Comparison of ENCODE assay signal across 9 cellular contexts in the genomic region with DNA sequence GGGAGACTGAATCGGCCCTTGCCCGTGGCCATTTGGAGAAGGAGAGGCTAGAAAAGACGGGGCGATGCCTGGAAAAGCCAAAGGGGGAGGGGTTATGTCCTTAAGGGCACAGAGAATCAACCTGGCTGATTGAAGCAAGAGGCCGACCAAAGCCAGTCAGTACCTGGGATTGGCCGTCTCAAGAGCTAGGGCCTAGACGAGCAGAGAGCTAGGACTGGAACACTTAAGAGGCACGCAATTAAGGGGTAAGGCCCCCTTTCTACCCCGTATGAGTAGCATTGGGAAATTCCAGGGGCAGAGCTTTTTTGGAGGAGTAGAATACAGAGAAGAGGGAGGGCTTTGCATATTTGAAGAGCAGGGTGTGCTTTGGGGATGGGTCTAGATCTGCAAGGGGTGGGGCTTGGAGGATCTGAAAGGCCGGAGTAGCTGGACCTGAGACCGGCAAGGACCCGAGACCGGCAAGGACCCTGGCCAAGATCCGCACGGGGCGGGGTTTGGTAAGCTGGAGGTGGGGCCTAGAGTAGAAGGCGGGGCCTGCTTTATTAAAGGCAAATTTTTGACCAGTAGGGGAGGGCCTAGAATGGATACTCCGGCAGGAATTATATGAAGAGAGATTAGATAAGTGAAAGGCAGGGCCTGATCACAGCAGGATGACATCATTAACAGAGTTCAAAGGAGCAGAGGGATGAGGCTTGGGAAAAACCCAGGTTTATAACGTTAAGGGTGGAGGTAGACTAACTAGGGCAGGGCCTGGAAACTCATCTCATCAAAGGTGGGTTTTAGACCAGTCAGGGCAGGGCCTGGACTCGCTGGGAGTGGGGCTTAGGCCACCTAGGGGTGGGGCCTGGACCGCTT. TPM values are rescaled to one million over a fixed set of nuclear protein-coding genes. Genes with fewer than 3 reads are reported as not detected.
A peak's percentile ranks its signal among the peaks of the same experiment; 100 is the strongest.
DNase-seq lines count a peak whose midpoint lies in the region; ATAC-seq and TF ChIP-seq lines count a peak whose summit lies in the region.
"Had no signal": no experiment of that assay in that cellular context is flagged by ENCODE, and none has a peak within 500 bp of the region (broad histone marks: within the 10 kb centered on the region; RNA-seq: fewer than 3 reads in every experiment).

No MANE protein-coding gene starts in this region.

- peaks cover 38% of the 10 kb centered on the region for H3K4me1 Mint-ChIP-seq in CD14-positive monocyte
- peaks cover 4 to 11% (median 6%) of the 10 kb centered on the region in 3 donors for H3K4me1 Mint-ChIP-seq in IgD-negative memory B cell

- H3K4me3 Mint-ChIP-seq in CD14-positive monocyte (peak overlapping the region; percentile 74 to 91), IgD-negative memory B cell (peak overlapping the region in 3 of 4 donors; percentile 13 to 67 (median 54))

- H3K9ac ChIP-seq in mucosa of stomach (ENCODE audit: low read length), result peak overlapping the region; percentile 31

- DNase-seq in CD14-positive monocyte (ENCODE audit: low spot score) (no peak), cardiac fibroblast (ENCODE audit: low read depth in 2 of 2) (peak; percentile 87 to 96), OCI-M2 (lab: John Stamatoyannopoulos, UW; ENCODE audit: unreplicated experiment) (no peak), cerebellum (ENCODE audit: low spot score) (no peak), GM10266 (ENCODE audit: extremely low spot score) (no peak)
- DNase-seq: NCI-H1417 treated with DMSO at 0.1 percent for 48 hours had no signal

- peaks cover 45 to 57% (median 47%) of the 10 kb centered on the region in 3 donors for H3K27me3 Mint-ChIP-seq in CD14-positive monocyte (ENCODE audit: low read depth in 3 of 3)
- H3K27me3 Mint-ChIP-seq in IgD-negative memory B cell, result peaks cover 35% of the 10 kb centered on the region

- no peaks in the 10 kb centered on the region for H3K9me3 ChIP-seq in mucosa of stomach (ENCODE audit: control insufficient read depth, low read length)

- H3K4me3 ChIP-seq in cardiac fibroblast (replicated peaks in 1 of 2; ENCODE audit: low read depth in 2 of 2, low read length in 2 of 2) (peak overlapping the region; percentile 47 to 59), mucosa of stomach (ENCODE audit: low read length) (peak overlapping the region; percentile 74)

- H3K27ac Mint-ChIP-seq in CD14-positive monocyte (peak overlapping the region in 5 of 7 donors; percentile 33 to 92 (median 80)), IgD-negative memory B cell (no peak overlapping the region)

- no peaks in the 10 kb centered on the region for H3K36me3 ChIP-seq in mucosa of stomach (ENCODE audit: control insufficient read depth, insufficient read depth, low read length)

- H3K4me1 ChIP-seq in mucosa of stomach (ENCODE audit: control insufficient read depth, insufficient read depth, low read length), result peaks cover 27% of the 10 kb centered on the region

- TF ChIP-seq CTCF in CD14-positive monocyte (IDR thresholded peaks at IDR 0.05) (no peak), cardiac fibroblast (IDR thresholded peaks at IDR 0.05; ENCODE audit: low read depth, low read length) (no peak), GM10266 (IDR thresholded peaks at IDR 0.05; ENCODE audit: control insufficient read depth, insufficient read depth, low read depth, missing control alignments) (no peak)

- intact Hi-C loops in CD14-positive monocyte (cut with micrococcal nuclease), result loop anchor here in 1 of 2 donors (5.0 kb wide), 1 partner anchor 42 kb away; no protein-coding TSS in a partner anchor

- H3K36me3 Mint-ChIP-seq in CD14-positive monocyte (peaks cover 18 to 19% of the 10 kb centered on the region in 2 donors), IgD-negative memory B cell (peaks cover 4% of the 10 kb centered on the region)

- H3K9me3 Mint-ChIP-seq in CD14-positive monocyte, result peaks cover 9 to 31% (median 25%) of the 10 kb centered on the region in 7 donors
- H3K9me3 Mint-ChIP-seq in IgD-negative memory B cell, result peaks cover 1 to 20% (median 9%) of the 10 kb centered on the region in 3 donors

- peaks cover 51% of the 10 kb centered on the region for H3K27me3 ChIP-seq in mucosa of stomach (ENCODE audit: control insufficient read depth, insufficient read depth, low read length)

- ATAC-seq in HG03135 (IDR thresholded peaks at IDR 0.05; ENCODE audit: unreplicated experiment), result no peak

RNA-seq across cellular contexts. Expression of gene CACNG6, which starts 10.7 kb away (rescaled TPM):
- polyA plus RNA-seq in CD14-positive monocyte (under 1 TPM in 1 of 2 donors, not detected in 1; 0.18 TPM), IgD-negative memory B cell (not detected)
- not detected for total RNA-seq in cerebellum

RNA-seq across cellular contexts. Expression of gene CACNG8, which starts 18.0 kb away (rescaled TPM):
- polyA plus RNA-seq in CD14-positive monocyte, result not detected
- polyA plus RNA-seq in IgD-negative memory B cell, result not detected
- 4.2 TPM for total RNA-seq in cerebellum

Comparison
In these comparisons a context has a peak if more than half of its experiments do, and no peak if none do; other contexts are left out.
1. DNase-seq: peak in cardiac fibroblast (2 of 2); none in CD14-positive monocyte (single experiment), OCI-M2 (single experiment), cerebellum (single experiment) and GM10266 (single experiment).
2. H3K27ac Mint-ChIP-seq: peak in CD14-positive monocyte (5 of 7); none in IgD-negative memory B cell (0 of 3).